Comparison of ENCODE assay signal across 14 cellular contexts in genomic region chr1:93723101-93723500, GRCh38. TPM values are rescaled to one million over a fixed set of nuclear protein-coding genes. Genes with fewer than 3 reads are reported as not detected.
A peak's percentile ranks its signal among the peaks of the same experiment; 100 is the strongest.
DNase-seq lines count a peak whose midpoint lies in the region; ATAC-seq, FAIRE-seq and TF ChIP-seq lines count a peak whose summit lies in the region.
"Had no signal": no experiment of that assay in that cellular context is flagged by ENCODE, and none has a peak within 500 bp of the region (broad histone marks: within the 10 kb centered on the region; RNA-seq: fewer than 3 reads in every experiment).

No MANE protein-coding gene starts in this region.

- CTCF ChIA-PET in CD4-positive, alpha-beta T cell (lab: Charles Lee) = no interaction called here

- H3K9me3 ChIP-seq in ascending aorta (no peaks in the 10 kb centered on the region), right cardiac atrium (ENCODE audit: control insufficient read depth, low read length) (no peaks in the 10 kb centered on the region), smooth muscle cell (replicated peaks; ENCODE audit: low read depth) (no peaks in the 10 kb centered on the region), kidney (ENCODE audit: control insufficient read depth in 1 of 2, low read length in 2 of 2) (no peaks in the 10 kb centered on the region)
- H3K9me3 ChIP-seq in CD4-positive, alpha-beta T cell (ENCODE audit: control insufficient read depth, low read length) = no peaks in the 10 kb centered on the region
- H3K9me3 ChIP-seq: spleen had no signal

- H3K9me3 Mint-ChIP-seq in CD4-positive, alpha-beta T cell = no peaks in the 10 kb centered on the region
- H3K9me3 Mint-ChIP-seq: activated naive CD8-positive, alpha-beta T cell treated with anti-CD3 and anti-CD28 coated beads, Interleukin-2, amount 50 U/mL, for 24 hours; CD8-positive, alpha-beta memory T cell had no signal

- H3F3A ChIP-seq in smooth muscle cell (ENCODE audit: low read depth) = no peaks in the 10 kb centered on the region

- no peaks in the 10 kb centered on the region for H3K36me3 ChIP-seq in ascending aorta
- no peaks in the 10 kb centered on the region for H3K36me3 ChIP-seq in smooth muscle cell (ENCODE audit: low read depth)
- H3K36me3 ChIP-seq in kidney (ENCODE audit: control insufficient read depth in 1 of 2, insufficient read depth in 2 of 2, low read length in 2 of 2) = no peaks in the 10 kb centered on the region
- H3K36me3 ChIP-seq: spleen had no signal

- H3K27me3 ChIP-seq in ascending aorta (no peaks in the 10 kb centered on the region), right cardiac atrium (ENCODE audit: control insufficient read depth, insufficient read depth) (no peaks in the 10 kb centered on the region), smooth muscle cell (ENCODE audit: low read depth) (no peaks in the 10 kb centered on the region)
- no peaks in the 10 kb centered on the region for H3K27me3 ChIP-seq in CD4-positive, alpha-beta T cell (ENCODE audit: control insufficient read depth, insufficient read depth, low read length)
- H3K27me3 ChIP-seq: spleen had no signal

- no peak for TF ChIP-seq CTCF in ascending aorta (IDR thresholded peaks at IDR 0.05)
- TF ChIP-seq CTCF in smooth muscle cell (IDR thresholded peaks at IDR 0.05; ENCODE audit: borderline replicate concordance, insufficient read depth, poor library complexity, severe bottlenecking) = no peak
- no peak for TF ChIP-seq CTCF in CD4-positive, alpha-beta T cell (IDR thresholded peaks at IDR 0.05)
- TF ChIP-seq CTCF in kidney (IDR thresholded peaks at IDR 0.05; ENCODE audit: borderline replicate concordance, extremely low read depth, insufficient read depth) = no peak

- WGBS in right cardiac atrium = 58% methylated on average over 6 of the region's 6 CpGs
- 65% methylated on average over 6 of the region's 6 CpGs for WGBS in smooth muscle cell (ENCODE audit: low lambda C conversion rate)

- H3K36me3 Mint-ChIP-seq in CD4-positive, alpha-beta T cell (ENCODE audit: low read depth) = no peaks in the 10 kb centered on the region
- H3K36me3 Mint-ChIP-seq: CD8-positive, alpha-beta memory T cell had no signal

- H3K4me3 ChIP-seq in ascending aorta (no peak overlapping the region), right cardiac atrium (ENCODE audit: low read length) (no peak overlapping the region), smooth muscle cell (no peak overlapping the region), kidney (ENCODE audit: low read length in 2 of 2) (no peak overlapping the region)
- H3K4me3 ChIP-seq: K562, spleen had no signal

- H3K4me3 Mint-ChIP-seq in CD4-positive, alpha-beta T cell = no peak overlapping the region
- H3K4me3 Mint-ChIP-seq: activated naive CD8-positive, alpha-beta T cell treated with anti-CD3 and anti-CD28 coated beads, Interleukin-2, amount 50 U/mL, for 24 hours; CD8-positive, alpha-beta memory T cell had no signal

- no peaks in the 10 kb centered on the region for H4K20me1 ChIP-seq in smooth muscle cell (ENCODE audit: low read depth)

- H3K4me1 ChIP-seq in ascending aorta = peaks cover 17 to 24% of the 10 kb centered on the region in 2 donors
- H3K4me1 ChIP-seq in right cardiac atrium (ENCODE audit: control insufficient read depth, insufficient read depth, low read length) = peaks cover 21% of the 10 kb centered on the region
- peaks cover 38% of the 10 kb centered on the region for H3K4me1 ChIP-seq in smooth muscle cell (ENCODE audit: low read depth)
- H3K4me1 ChIP-seq in kidney (ENCODE audit: control insufficient read depth in 1 of 2, insufficient read depth in 1 of 2, low read depth in 1 of 2, low read length in 2 of 2) = peaks cover 8 to 13% of the 10 kb centered on the region in 2 donors

- no peak overlapping the region for H3K27ac Mint-ChIP-seq in CD4-positive, alpha-beta T cell
- H3K27ac Mint-ChIP-seq: activated naive CD8-positive, alpha-beta T cell treated with anti-CD3 and anti-CD28 coated beads, Interleukin-2, amount 50 U/mL, for 24 hours had no signal

- H3K27ac ChIP-seq in ascending aorta (peak overlapping the region; percentile 59 to 70), right cardiac atrium (ENCODE audit: low read length) (peak overlapping the region; percentile 83), smooth muscle cell (ENCODE audit: low read depth) (peak overlapping the region; percentile 49), kidney (ENCODE audit: low read depth in 2 of 2, low read length in 2 of 2) (no peak overlapping the region)
- no peak overlapping the region for H3K27ac ChIP-seq in CD4-positive, alpha-beta T cell (ENCODE audit: low read depth, low read length)

- peak overlapping the region; percentile 51 for H3K9ac ChIP-seq in smooth muscle cell (ENCODE audit: low read depth)
- no peak overlapping the region for H3K9ac ChIP-seq in kidney (ENCODE audit: low read length in 2 of 2)

- no peak for FAIRE-seq in H54 (lab: Jason Lieb, UNC)
- FAIRE-seq in kidney (lab: Jason Lieb, UNC) = no peak
- FAIRE-seq: K562 had no signal

- H3K4me1 Mint-ChIP-seq in CD4-positive, alpha-beta T cell (ENCODE audit: low read depth) = no peaks in the 10 kb centered on the region
- H3K4me1 Mint-ChIP-seq: activated naive CD8-positive, alpha-beta T cell treated with anti-CD3 and anti-CD28 coated beads, Interleukin-2, amount 50 U/mL, for 24 hours; CD8-positive, alpha-beta memory T cell had no signal

- POLR2A ChIA-PET in CD4-positive, alpha-beta T cell (lab: Charles Lee) = no interaction called here

- intact Hi-C loops in ascending aorta (cut with DNase I) (no loop called here), right cardiac atrium (cut with DNase I) (loop anchor here in 1 of 4 donors (5.0 kb wide), 1 partner anchor 44 kb away; no protein-coding TSS in a partner anchor), kidney (cut with DNase I) (no loop called here)
- intact Hi-C loops in CD4-positive, alpha-beta T cell (cut with DNase I, micrococcal nuclease) = no loop called here

- no peaks in the 10 kb centered on the region for H3K79me2 ChIP-seq in smooth muscle cell (ENCODE audit: low read depth)

- DNase-seq in H54 (ENCODE audit: insufficient read length, low spot score) (peak; percentile 13), ascending aorta (ENCODE audit: low spot score in 2 of 2) (no peak), right cardiac atrium (peak; percentile 48 to 64 (median 61)), smooth muscle cell (lab: John Stamatoyannopoulos, UW; ENCODE audit: unreplicated experiment) (no peak), Ammon's horn (ENCODE audit: low spot score) (no peak), kidney (no peak), NCI-H2227 (lab: John Stamatoyannopoulos, UW; ENCODE audit: unreplicated experiment) (no peak)
- no peak for DNase-seq in CD4-positive, alpha-beta T cell
- DNase-seq: activated naive CD8-positive, alpha-beta T cell treated with anti-CD3 and anti-CD28 coated beads, Interleukin-2, amount 50 U/mL, for 24 hours; CD8-positive, alpha-beta memory T cell; effector CD8-positive, alpha-beta T cell; hypothalamus; spleen had no signal

- peak overlapping the region; percentile 68 for H2AFZ ChIP-seq in smooth muscle cell (ENCODE audit: low read depth)

- TF ChIP-seq POLR2A in H54 (IDR thresholded peaks at IDR 0.05; ENCODE audit: low read depth, low read length) = no peak

- ATAC-seq in right cardiac atrium = peak; percentile 81 to 83
- no peak for ATAC-seq in CD4-positive, alpha-beta T cell (ENCODE audit: poor library complexity)
- ATAC-seq: activated naive CD8-positive, alpha-beta T cell treated with anti-CD3 and anti-CD28 coated beads, Interleukin-2, amount 50 U/mL, for 24 hours had no signal

- peak overlapping the region; percentile 58 for H3K4me2 ChIP-seq in smooth muscle cell

- H3K27me3 Mint-ChIP-seq in CD4-positive, alpha-beta T cell = no peaks in the 10 kb centered on the region
- H3K27me3 Mint-ChIP-seq: activated naive CD8-positive, alpha-beta T cell treated with anti-CD3 and anti-CD28 coated beads, Interleukin-2, amount 50 U/mL, for 24 hours had no signal

RNA-seq across cellular contexts. Expression of gene BCAR3, which starts 41.5 kb away (rescaled TPM):
- total RNA-seq in ascending aorta (41.0 TPM), right cardiac atrium (10 to 100 TPM; 12.5 to 17.4 (median 15.0) TPM), smooth muscle cell (24.9 and 25.6 TPM in 2 replicates), kidney (25.4 TPM)
- polyA plus RNA-seq in right cardiac atrium (10.1 TPM), smooth muscle cell (21.4 and 26.7 TPM in 2 replicates), kidney (ENCODE audit: insufficient read depth, low read depth, low replicate concordance) (28.4 TPM)
- under 1 TPM; 0.47 to 0.92 TPM for total RNA-seq in CD4-positive, alpha-beta T cell

Comparison
In these comparisons a context has a peak if more than half of its experiments do, and no peak if none do; other contexts are left out.
1. DNase-seq: peak in H54 (single experiment) and right cardiac atrium (3 of 3); none in ascending aorta (0 of 2), smooth muscle cell (single experiment), CD4-positive, alpha-beta T cell (0 of 10), Ammon's horn (single experiment), kidney (single experiment) and NCI-H2227 (single experiment).
2. H3K27ac ChIP-seq: peak in ascending aorta (2 of 2), right cardiac atrium (single experiment) and smooth muscle cell (single experiment); none in CD4-positive, alpha-beta T cell (single experiment) and kidney (0 of 2).
3. RNA of gene BCAR3, which starts 41.5 kb away (total RNA-seq): 41.0 TPM in ascending aorta (single experiment), 25.4 TPM in kidney (single experiment), 24.9 to 25.6 TPM in smooth muscle cell and 12.5 to 17.4 TPM in right cardiac atrium; 0.47 to 0.92 TPM in CD4-positive, alpha-beta T cell; every median in the first group is over 4 times any median in the second.